In the genomic region with DNA sequence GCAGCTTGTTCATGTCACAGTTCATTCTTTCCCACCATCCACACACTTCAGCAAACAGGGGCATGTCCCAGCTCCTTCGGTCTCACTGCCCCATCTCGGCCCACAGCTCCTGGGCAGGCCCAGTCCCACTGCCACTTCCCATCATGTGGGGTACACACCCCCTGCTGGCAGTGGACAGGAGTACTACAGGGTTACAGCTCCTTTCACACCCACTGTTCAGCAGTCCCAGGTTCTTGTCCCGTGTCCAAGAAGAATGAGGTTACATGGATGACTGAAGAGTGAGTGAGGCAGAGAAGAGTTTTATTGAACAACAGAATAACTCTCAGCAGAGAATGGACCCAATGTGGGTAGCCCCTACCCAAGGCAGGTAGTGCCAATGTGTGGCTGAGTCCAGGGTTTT, we compare ENCODE assay signal across 2 cellular contexts.
TF ChIP-seq lines count a peak whose summit lies in the region.

No MANE protein-coding gene starts in this region.

TF ChIP-seq in HepG2, 621 proteins besides CTCF, POLR2A, EP300 and RAD21:
- TF ChIP-seq GLI4 (CRISPR knock-in tag; IDR thresholded peaks at IDR 0.05; ENCODE audit: borderline replicate concordance) (no peak), CHCHD3 (CRISPR knock-in tag; IDR thresholded peaks at IDR 0.05) (no peak), PRMT3 (CRISPR knock-in tag; IDR thresholded peaks at IDR 0.05; ENCODE audit: borderline replicate concordance, low read depth) (no peak), CENPT (CRISPR knock-in tag; IDR thresholded peaks at IDR 0.05; ENCODE audit: low read depth) (no peak), MED1 (CRISPR knock-in tag; IDR thresholded peaks at IDR 0.05) (no peak), ZNF292 (CRISPR knock-in tag; IDR thresholded peaks at IDR 0.05; ENCODE audit: borderline replicate concordance, low read depth) (no peak), RXRB (CRISPR knock-in tag; IDR thresholded peaks at IDR 0.05; ENCODE audit: borderline replicate concordance) (no peak)
- TF ChIP-seq, protein P1, sequence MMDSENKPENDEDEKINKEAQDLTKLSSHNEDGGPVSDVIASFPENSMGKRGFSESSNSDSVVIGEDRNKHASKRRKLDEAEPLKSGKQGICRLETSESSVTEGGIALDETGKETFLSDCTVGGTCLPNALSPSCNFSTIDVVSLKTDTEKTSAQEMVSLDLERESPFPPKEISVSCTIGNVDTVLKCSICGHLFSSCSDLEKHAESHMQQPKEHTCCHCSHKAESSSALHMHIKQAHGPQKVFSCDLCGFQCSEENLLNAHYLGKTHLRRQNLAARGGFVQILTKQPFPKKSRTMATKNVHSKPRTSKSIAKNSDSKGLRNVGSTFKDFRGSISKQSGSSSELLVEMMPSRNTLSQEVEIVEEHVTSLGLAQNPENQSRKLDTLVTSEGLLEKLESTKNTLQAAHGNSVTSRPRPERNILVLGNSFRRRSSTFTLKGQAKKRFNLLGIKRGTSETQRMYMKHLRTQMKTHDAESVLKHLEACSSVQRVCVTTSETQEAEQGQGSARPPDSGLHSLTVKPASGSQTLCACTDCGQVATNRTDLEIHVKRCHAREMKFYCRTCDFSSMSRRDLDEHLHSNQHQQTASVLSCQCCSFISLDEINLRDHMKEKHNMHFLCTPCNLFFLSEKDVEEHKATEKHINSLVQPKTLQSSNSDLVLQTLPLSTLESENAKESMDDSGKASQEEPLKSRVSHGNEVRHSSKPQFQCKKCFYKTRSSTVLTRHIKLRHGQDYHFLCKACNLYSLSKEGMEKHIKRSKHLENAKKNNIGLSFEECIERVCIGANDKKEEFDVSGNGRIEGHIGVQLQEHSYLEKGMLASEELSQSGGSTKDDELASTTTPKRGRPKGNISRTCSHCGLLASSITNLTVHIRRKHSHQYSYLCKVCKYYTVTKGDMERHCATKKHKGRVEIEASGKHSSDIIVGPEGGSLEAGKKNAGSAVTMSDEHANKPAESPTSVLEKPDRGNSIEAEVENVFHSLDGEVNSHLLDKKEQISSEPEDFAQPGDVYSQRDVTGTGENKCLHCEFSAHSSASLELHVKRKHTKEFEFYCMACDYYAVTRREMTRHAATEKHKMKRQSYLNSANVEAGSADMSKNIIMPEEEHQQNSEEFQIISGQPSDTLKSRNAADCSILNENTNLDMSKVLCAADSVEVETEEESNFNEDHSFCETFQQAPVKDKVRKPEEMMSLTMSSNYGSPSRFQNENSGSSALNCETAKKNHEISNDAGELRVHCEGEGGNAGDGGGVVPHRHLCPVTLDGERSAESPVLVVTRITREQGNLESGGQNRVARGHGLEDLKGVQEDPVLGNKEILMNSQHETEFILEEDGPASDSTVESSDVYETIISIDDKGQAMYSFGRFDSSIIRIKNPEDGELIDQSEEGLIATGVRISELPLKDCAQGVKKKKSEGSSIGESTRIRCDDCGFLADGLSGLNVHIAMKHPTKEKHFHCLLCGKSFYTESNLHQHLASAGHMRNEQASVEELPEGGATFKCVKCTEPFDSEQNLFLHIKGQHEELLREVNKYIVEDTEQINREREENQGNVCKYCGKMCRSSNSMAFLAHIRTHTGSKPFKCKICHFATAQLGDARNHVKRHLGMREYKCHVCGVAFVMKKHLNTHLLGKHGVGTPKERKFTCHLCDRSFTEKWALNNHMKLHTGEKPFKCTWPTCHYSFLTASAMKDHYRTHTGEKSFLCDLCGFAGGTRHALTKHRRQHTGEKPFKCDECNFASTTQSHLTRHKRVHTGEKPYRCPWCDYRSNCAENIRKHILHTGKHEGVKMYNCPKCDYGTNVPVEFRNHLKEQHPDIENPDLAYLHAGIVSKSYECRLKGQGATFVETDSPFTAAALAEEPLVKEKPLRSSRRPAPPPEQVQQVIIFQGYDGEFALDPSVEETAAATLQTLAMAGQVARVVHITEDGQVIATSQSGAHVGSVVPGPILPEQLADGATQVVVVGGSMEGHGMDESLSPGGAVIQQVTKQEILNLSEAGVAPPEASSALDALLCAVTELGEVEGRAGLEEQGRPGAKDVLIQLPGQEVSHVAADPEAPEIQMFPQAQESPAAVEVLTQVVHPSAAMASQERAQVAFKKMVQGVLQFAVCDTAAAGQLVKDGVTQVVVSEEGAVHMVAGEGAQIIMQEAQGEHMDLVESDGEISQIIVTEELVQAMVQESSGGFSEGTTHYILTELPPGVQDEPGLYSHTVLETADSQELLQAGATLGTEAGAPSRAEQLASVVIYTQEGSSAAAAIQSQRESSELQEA (CRISPR knock-in tag; IDR thresholded peaks at IDR 0.05; ENCODE audit: not compliant biosample characterization), result no peak
- TF ChIP-seq, protein P2, sequence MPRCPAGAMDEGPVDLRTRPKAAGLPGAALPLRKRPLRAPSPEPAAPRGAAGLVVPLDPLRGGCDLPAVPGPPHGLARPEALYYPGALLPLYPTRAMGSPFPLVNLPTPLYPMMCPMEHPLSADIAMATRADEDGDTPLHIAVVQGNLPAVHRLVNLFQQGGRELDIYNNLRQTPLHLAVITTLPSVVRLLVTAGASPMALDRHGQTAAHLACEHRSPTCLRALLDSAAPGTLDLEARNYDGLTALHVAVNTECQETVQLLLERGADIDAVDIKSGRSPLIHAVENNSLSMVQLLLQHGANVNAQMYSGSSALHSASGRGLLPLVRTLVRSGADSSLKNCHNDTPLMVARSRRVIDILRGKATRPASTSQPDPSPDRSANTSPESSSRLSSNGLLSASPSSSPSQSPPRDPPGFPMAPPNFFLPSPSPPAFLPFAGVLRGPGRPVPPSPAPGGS (CRISPR knock-in tag; IDR thresholded peaks at IDR 0.05), result no peak
- TF ChIP-seq, protein P3, sequence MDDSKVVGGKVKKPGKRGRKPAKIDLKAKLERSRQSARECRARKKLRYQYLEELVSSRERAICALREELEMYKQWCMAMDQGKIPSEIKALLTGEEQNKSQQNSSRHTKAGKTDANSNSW (CRISPR knock-in tag; IDR thresholded peaks at IDR 0.05; ENCODE audit: borderline replicate concordance), result no peak

TF ChIP-seq in endothelial cell of umbilical vein, 7 proteins besides CTCF, POLR2A, EP300 and RAD21:
- no peak for TF ChIP-seq EZH2 (IDR thresholded peaks at IDR 0.05; ENCODE audit: borderline replicate concordance, low read depth, low read length, severe bottlenecking)
- TF ChIP-seq FOS (IDR thresholded peaks at IDR 0.05; ENCODE audit: borderline replicate concordance, insufficient read depth, low read length), result no peak
